In the genomic region with DNA sequence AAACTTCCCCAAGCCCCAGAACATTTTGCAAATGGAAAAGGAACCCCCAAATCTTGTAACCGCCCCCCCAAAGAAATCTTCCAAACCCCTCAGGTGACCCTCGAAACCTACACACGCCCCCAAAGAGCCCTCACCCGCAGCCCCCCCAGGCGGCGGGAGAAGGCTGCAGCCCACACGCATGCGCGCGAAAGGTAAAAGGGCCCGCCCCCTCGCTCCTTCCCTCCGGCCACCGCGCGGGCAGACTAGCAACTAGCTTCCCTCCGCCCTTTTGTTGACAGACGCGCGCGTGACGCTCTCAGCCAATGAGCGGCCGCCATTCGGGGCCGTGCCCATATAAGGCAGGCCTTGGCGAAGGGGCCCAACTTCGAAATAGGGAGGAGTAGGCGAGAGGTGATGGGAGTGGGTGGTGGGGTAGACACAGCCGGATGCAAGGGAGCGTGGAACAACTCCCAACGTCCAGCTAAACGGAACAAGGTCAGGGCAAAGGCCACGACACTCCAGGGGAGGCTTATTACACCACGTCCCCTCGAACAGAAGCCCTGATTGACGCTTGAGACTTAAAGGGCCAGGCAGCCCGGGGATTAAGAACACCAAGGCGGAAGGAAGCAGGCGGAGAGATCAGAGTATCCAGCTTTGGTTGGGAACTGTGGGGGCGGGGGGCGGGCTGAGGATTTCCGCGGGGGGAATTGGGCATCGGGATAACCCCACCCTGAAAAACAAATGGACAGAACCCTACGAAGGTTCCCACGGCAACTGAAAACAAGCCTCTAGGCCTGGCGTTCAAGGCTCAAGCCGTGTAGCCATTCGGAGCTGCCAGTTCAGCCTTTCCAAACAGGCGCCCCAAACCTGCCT, we compare ENCODE assay signal across 8 cellular contexts. TPM values are rescaled to one million over a fixed set of nuclear protein-coding genes. Genes with fewer than 3 reads are reported as not detected.
DNase-seq lines count a peak whose midpoint lies in the region; ATAC-seq and TF ChIP-seq lines count a peak whose summit lies in the region.

No MANE protein-coding gene starts in this region.

- peak overlapping the region; percentile 94 for H3K4me2 ChIP-seq in PC-9

- H3K27ac ChIP-seq in PC-9: peak overlapping the region; percentile 75

- CTCF ChIA-PET in PC-9 (lab: Charles Lee): interaction anchor here (0.6 to 1.8 kb wide), 5 partner anchors 50 to 1083 kb away, joined by 3 to 11 read pairs (median 5); partner anchors contain the start of gene SIX5

- peaks cover 16% of the 10 kb centered on the region for H3K36me3 Mint-ChIP-seq in activated T-cell treated with anti-CD3 and anti-CD28 coated beads, Interleukin-2, amount 50 U/mL, for 4 hours (ENCODE audit: insufficient read depth)

- peaks cover 35% of the 10 kb centered on the region for H3K4me1 ChIP-seq in PC-9 (replicated peaks; ENCODE audit: insufficient read depth)

- DNase-seq in DMS153 treated with DMSO at 0.1 percent for 48 hours (lab: John Stamatoyannopoulos, UW; ENCODE audit: unreplicated experiment) (peak; percentile 95), KBM-7 (peak; percentile 100), PC-9 (peak; percentile 99), erythroblast (lab: John Stamatoyannopoulos, UW) (peak; percentile 99), mucosa of gallbladder (ENCODE audit: low spot score) (peak; percentile 98)
- peak; percentile 96 for DNase-seq in activated T-cell treated with anti-CD3 and anti-CD28 coated beads, Interleukin-2, amount 50 U/mL, for 4 hours
- peak; percentile 96 for DNase-seq in stimulated activated CD8-positive, alpha-beta memory T cell treated with anti-CD3 and anti-CD28 coated beads, Interleukin-4, amount 100 ng/mL, for 24 hours (ENCODE audit: low read depth)

- TF ChIP-seq CTCF in PC-9 (conservative IDR thresholded peaks at IDR 0.05): no peak; the same call in 1 of the 2 replicates

- H3F3A ChIP-seq in PC-9 (ENCODE audit: insufficient read depth, low read depth): peaks cover 26% of the 10 kb centered on the region

- H3K27me3 ChIP-seq in PC-9 (ENCODE audit: insufficient read depth, low read depth): no peaks in the 10 kb centered on the region

- H3K4me3 ChIP-seq in PC-9: peak overlapping the region; percentile 87

- peaks cover 15% of the 10 kb centered on the region; the same call in 1 of the 2 replicates for H3K36me3 ChIP-seq in PC-9 (ENCODE audit: low read depth)

- H3K9me3 ChIP-seq in PC-9 (ENCODE audit: insufficient read depth, low read depth): no peaks in the 10 kb centered on the region; the same call in 1 of the 2 replicates

- peaks cover 43% of the 10 kb centered on the region for H3K4me1 Mint-ChIP-seq in activated T-cell treated with anti-CD3 and anti-CD28 coated beads, Interleukin-2, amount 50 U/mL, for 4 hours (ENCODE audit: low read depth)

- BruUV-seq in PC-9 (replicated peaks; lab: Mats Ljungman, UMichigan): no TSS peak

- intact Hi-C loops in PC-9 (cut with micrococcal nuclease; ENCODE audit: unreplicated experiment): loop anchor here (1.0 kb wide), 1 partner anchor 52 kb away; the partner anchor contains the start of gene SIX5

- H3K9me3 Mint-ChIP-seq in activated T-cell treated with anti-CD3 and anti-CD28 coated beads, Interleukin-2, amount 50 U/mL, for 4 hours: no peaks in the 10 kb centered on the region

- in situ Hi-C loops in KBM-7 (cut with MboI; ENCODE audit: low pct_unique_long_range_greater_than_20kb, low sequenced_read_pairs): no loop called here

- no peaks in the 10 kb centered on the region for H3K27me3 Mint-ChIP-seq in activated T-cell treated with anti-CD3 and anti-CD28 coated beads, Interleukin-2, amount 50 U/mL, for 4 hours (ENCODE audit: low read depth)

- peaks cover 91% of the 10 kb centered on the region for H3K79me2 ChIP-seq in PC-9 (ENCODE audit: low read depth)

- no peaks in the 10 kb centered on the region for H3K9me2 ChIP-seq in PC-9 (ENCODE audit: insufficient read depth)

- peak overlapping the region; percentile 93 for H3K4me3 Mint-ChIP-seq in activated T-cell treated with anti-CD3 and anti-CD28 coated beads, Interleukin-2, amount 50 U/mL, for 4 hours

- ATAC-seq in GM21717 (IDR thresholded peaks at IDR 0.05; ENCODE audit: unreplicated experiment): peak; percentile 80
- peak; percentile 95 to 97 for ATAC-seq in activated T-cell treated with anti-CD3 and anti-CD28 coated beads, Interleukin-2, amount 50 U/mL, for 4 hours

- TF ChIP-seq POLR2A in erythroblast (IDR thresholded peaks at IDR 0.05; ENCODE audit: low read length): peak; percentile 87

- H2AFZ ChIP-seq in PC-9: peak overlapping the region; percentile 79

- H4K20me1 ChIP-seq in PC-9 (ENCODE audit: insufficient read depth): no peaks in the 10 kb centered on the region

- POLR2A ChIA-PET in PC-9 (lab: Charles Lee; ENCODE audit: unreplicated experiment): interaction anchor here (0.5 to 1.2 kb wide), 17 partner anchors 13 to 827 kb away, joined by 3 to 39 read pairs (median 4); partner anchors contain the start of genes FBXO46, IRF2BP1 and SIX5

RNA-seq across cellular contexts. Expression of gene FBXO46, which starts 13.3 kb away (rescaled TPM):
- total RNA-seq in PC-9 (2021) (33.3 and 45.5 TPM in 2 replicates), mucosa of gallbladder (22.0 TPM)
- total RNA-seq in activated T-cell treated with anti-CD3 and anti-CD28 coated beads, Interleukin-2, amount 50 U/mL, for 4 hours: 10 to 100 TPM; 29.5 to 33.3 (median 29.8) TPM

RNA-seq across cellular contexts. Expression of gene MEIOSIN, which starts 15.9 kb away (rescaled TPM):
- total RNA-seq in PC-9 (2021) (not detected in 2 replicates), mucosa of gallbladder (not detected)
- not detected for total RNA-seq in activated T-cell treated with anti-CD3 and anti-CD28 coated beads, Interleukin-2, amount 50 U/mL, for 4 hours

RNA-seq across cellular contexts. Expression of gene QPCTL, which starts 24.9 kb away (rescaled TPM):
- total RNA-seq in PC-9 (2021): 27.6 and 42.8 TPM in 2 replicates
- total RNA-seq in activated T-cell treated with anti-CD3 and anti-CD28 coated beads, Interleukin-2, amount 50 U/mL, for 4 hours: 10 to 100 TPM; 10.3 to 13.2 (median 12.3) TPM
- 8.0 TPM for total RNA-seq in mucosa of gallbladder

RNA-seq across cellular contexts. Expression of gene SNRPD2, which starts 25.6 kb away (rescaled TPM):
- total RNA-seq in PC-9 (2021) (718 and 740 TPM in 2 replicates), mucosa of gallbladder (269 TPM)
- total RNA-seq in activated T-cell treated with anti-CD3 and anti-CD28 coated beads, Interleukin-2, amount 50 U/mL, for 4 hours: 100 to 1,000 TPM; 903 to 949 (median 911) TPM

RNA-seq across cellular contexts. Expression of gene GIPR, which starts 49.3 kb away (rescaled TPM):
- 5.8 and 6.7 TPM in 2 replicates for total RNA-seq in PC-9 (2021)
- total RNA-seq in activated T-cell treated with anti-CD3 and anti-CD28 coated beads, Interleukin-2, amount 50 U/mL, for 4 hours: 1 to 10 TPM in 2 of 3 donors, under 1 TPM in 1; 0.66 to 1.4 (median 1.0) TPM
- 10.3 TPM for total RNA-seq in mucosa of gallbladder

Comparison
In these comparisons a context has a peak if more than half of its experiments do, and no peak if none do; other contexts are left out.
1. Peak in every context shown above with its lines: DNase-seq, ATAC-seq, H3K4me3 ChIP-seq and H3K27ac ChIP-seq.